In genomic region chr5:158178535-158178934, GRCh38 we compare ENCODE assay signal across 20 cellular contexts.
"Had no signal": no experiment of that assay in that cellular context is flagged by ENCODE, and none has a peak within 500 bp of the region (broad histone marks: within the 10 kb centered on the region; RNA-seq: fewer than 3 reads in every experiment).

No MANE protein-coding gene starts in this region.

- H3K27me3 Mint-ChIP-seq: dendritic cell treated with granulocyte-macrophage colony-stimulating factor and Interleukin-4, amounts not matched to agents 40 ng/mL and 50 ng/mL, for 4 days; memory B cell; stimulated activated naive CD8-positive, alpha-beta T cell treated with anti-CD3 and anti-CD28 coated beads, Interleukin-15, Interleukin-2, amounts not matched to agents 100 ng/mL and 50 ng/mL, for 24 hours had no signal

- H3K27me3 ChIP-seq: esophagus squamous epithelium, gastroesophageal sphincter, left lung, right lobe of liver, tibial artery, upper lobe of right lung, vagina had no signal

- H3K79me2 ChIP-seq: parathyroid adenoma had no signal

- H3K4me3 ChIP-seq: esophagus squamous epithelium, gastroesophageal sphincter, left lung, lower lobe of right lung, prostate gland, right lobe of liver, tibial artery, upper lobe of right lung, vagina had no signal

- H3K27ac ChIP-seq: esophagus squamous epithelium, gastroesophageal sphincter, left lung, lower lobe of right lung, parathyroid adenoma, prostate gland, right lobe of liver, tibial artery, upper lobe of right lung, vagina had no signal

- H3K4me1 ChIP-seq: left lung, parathyroid adenoma, right lobe of liver had no signal

- H3K9me3 ChIP-seq: esophagus squamous epithelium, gastroesophageal sphincter, left lung, lower lobe of right lung, prostate gland, right lobe of liver, tibial artery, upper lobe of right lung, vagina had no signal

- H3K9ac ChIP-seq: parathyroid adenoma had no signal

- H3K4me3 Mint-ChIP-seq: dendritic cell treated with granulocyte-macrophage colony-stimulating factor and Interleukin-4, amounts not matched to agents 40 ng/mL and 50 ng/mL, for 4 days; effector memory CD8-positive, alpha-beta T cell; immature natural killer cell; memory B cell; naive thymus-derived CD4-positive, alpha-beta T cell; stimulated activated effector memory CD8-positive, alpha-beta T cell treated with anti-CD3 and anti-CD28 coated beads, Interleukin-12 subunit alpha, Interleukin-12 subunit beta, amount 100 ng/mL, for 72 hours; stimulated activated naive CD8-positive, alpha-beta T cell treated with anti-CD3 and anti-CD28 coated beads, Interleukin-15, Interleukin-2, amounts not matched to agents 100 ng/mL and 50 ng/mL, for 24 hours had no signal

- H3K4me1 Mint-ChIP-seq: immature natural killer cell; stimulated activated effector memory CD8-positive, alpha-beta T cell treated with anti-CD3 and anti-CD28 coated beads, Interleukin-12 subunit alpha, Interleukin-12 subunit beta, amount 100 ng/mL, for 72 hours had no signal

- H3K27ac Mint-ChIP-seq: dendritic cell treated with granulocyte-macrophage colony-stimulating factor and Interleukin-4, amounts not matched to agents 40 ng/mL and 50 ng/mL, for 4 days; effector memory CD8-positive, alpha-beta T cell; immature natural killer cell; memory B cell; naive thymus-derived CD4-positive, alpha-beta T cell; stimulated activated effector memory CD8-positive, alpha-beta T cell treated with anti-CD3 and anti-CD28 coated beads, Interleukin-12 subunit alpha, Interleukin-12 subunit beta, amount 100 ng/mL, for 72 hours; stimulated activated naive CD8-positive, alpha-beta T cell treated with anti-CD3 and anti-CD28 coated beads, Interleukin-15, Interleukin-2, amounts not matched to agents 100 ng/mL and 50 ng/mL, for 24 hours had no signal

- H3K36me3 ChIP-seq: esophagus squamous epithelium, gastroesophageal sphincter, left lung, lower lobe of right lung, prostate gland, right lobe of liver, tibial artery, upper lobe of right lung, vagina had no signal

- DNase-seq: effector memory CD8-positive, alpha-beta T cell; esophagus squamous epithelium; glutamatergic neuron; immature natural killer cell; left lung; lower lobe of right lung; naive thymus-derived CD4-positive, alpha-beta T cell; right lobe of liver; stimulated activated CD4-positive, alpha-beta T cell treated with anti-CD3 and anti-CD28 coated beads, Interleukin-4, amount 100 ng/mL, for 1 hour; stimulated activated CD8-positive, alpha-beta memory T cell treated with anti-CD3 and anti-CD28 coated beads, Interleukin-4, amount 100 ng/mL, for 48 hours; tibial artery; upper lobe of right lung had no signal

- H3K9me3 Mint-ChIP-seq: dendritic cell treated with granulocyte-macrophage colony-stimulating factor and Interleukin-4, amounts not matched to agents 40 ng/mL and 50 ng/mL, for 4 days; effector memory CD8-positive, alpha-beta T cell; memory B cell; stimulated activated effector memory CD8-positive, alpha-beta T cell treated with anti-CD3 and anti-CD28 coated beads, Interleukin-12 subunit alpha, Interleukin-12 subunit beta, amount 100 ng/mL, for 72 hours; stimulated activated naive CD8-positive, alpha-beta T cell treated with anti-CD3 and anti-CD28 coated beads, Interleukin-15, Interleukin-2, amounts not matched to agents 100 ng/mL and 50 ng/mL, for 24 hours had no signal

- H3K36me3 Mint-ChIP-seq: immature natural killer cell; memory B cell; naive thymus-derived CD4-positive, alpha-beta T cell; stimulated activated effector memory CD8-positive, alpha-beta T cell treated with anti-CD3 and anti-CD28 coated beads, Interleukin-12 subunit alpha, Interleukin-12 subunit beta, amount 100 ng/mL, for 72 hours had no signal

- ATAC-seq: effector memory CD8-positive, alpha-beta T cell; gastroesophageal sphincter; left lung; lower lobe of right lung; naive thymus-derived CD4-positive, alpha-beta T cell; right lobe of liver; stimulated activated effector memory CD8-positive, alpha-beta T cell treated with anti-CD3 and anti-CD28 coated beads, Interleukin-12 subunit alpha, Interleukin-12 subunit beta, amount 100 ng/mL, for 72 hours; upper lobe of right lung had no signal

- H2AFZ ChIP-seq: parathyroid adenoma had no signal
